8 cellular contexts compared by ENCODE assay signal in the genomic region with DNA sequence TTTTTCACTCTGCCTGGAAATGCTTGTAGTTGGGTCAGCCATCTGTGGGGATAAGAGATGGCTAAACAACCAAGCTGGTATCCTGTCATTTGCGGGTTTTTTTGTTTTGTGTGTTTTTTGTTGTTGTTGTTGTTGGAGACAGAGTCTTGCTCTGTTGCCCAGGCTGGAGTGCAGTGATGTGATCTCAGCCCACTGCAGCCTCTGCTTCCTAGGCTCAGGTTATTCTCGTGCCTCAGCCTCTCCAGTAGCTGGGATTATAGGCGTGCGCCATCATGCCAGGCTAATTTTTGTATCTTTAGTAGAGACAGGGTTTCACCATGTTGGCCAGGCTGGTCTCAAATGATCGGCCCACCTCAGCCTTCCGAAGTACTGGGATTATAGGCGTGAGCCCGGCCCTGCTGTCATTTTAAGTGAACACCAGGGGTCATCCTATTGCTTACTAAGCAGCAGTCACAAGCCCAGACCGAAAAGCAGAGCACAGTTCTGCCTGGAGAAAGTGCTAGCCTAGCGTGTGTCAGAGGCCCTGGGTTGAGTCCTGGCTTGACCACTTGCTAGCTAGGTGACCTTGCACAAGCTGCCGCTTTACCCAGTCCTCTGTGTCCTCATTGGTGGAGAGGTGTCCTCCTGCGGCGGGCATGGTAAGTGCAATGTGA. TPM values are rescaled to one million over a fixed set of nuclear protein-coding genes. Genes with fewer than 3 reads are reported as not detected.
A peak's percentile ranks its signal among the peaks of the same experiment; 100 is the strongest.
DNase-seq lines count a peak whose midpoint lies in the region; ATAC-seq, FAIRE-seq and TF ChIP-seq lines count a peak whose summit lies in the region.

No MANE protein-coding gene starts in this region.

- WGBS in A549 (ENCODE audit: missing lambda C conversion rate): 78% methylated on average over 12 of the region's 13 CpGs

- H3K4me3 ChIP-seq in A549: no peak overlapping the region

- TF ChIP-seq CTCF in A549 (IDR thresholded peaks at IDR 0.05): peak; percentile 41; the same call in 2 of the 3 replicates

- peak; percentile 42 to 48 for ATAC-seq in A549
- ATAC-seq in memory B cell (ENCODE audit: low read depth): no peak

- TF ChIP-seq POLR2A in A549 (IDR thresholded peaks at IDR 0.05; ENCODE audit: low read length): no peak

- H3K4me1 Mint-ChIP-seq in memory B cell: peaks cover 45% of the 10 kb centered on the region

- peaks cover 19% of the 10 kb centered on the region for H3K36me3 Mint-ChIP-seq in memory B cell

- peak overlapping the region; percentile 47 for H3K27ac Mint-ChIP-seq in memory B cell

- no peak overlapping the region; the same call in 2 of the 3 replicates for H3K4me2 ChIP-seq in A549

- CTCF ChIA-PET in A549 (lab: Yijun Ruan, JAX): interaction anchor here (0.7 to 3.3 kb wide), 13 partner anchors 9 to 102 kb away, joined by 3 to 16 read pairs (median 4); partner anchors contain the start of gene EVPLL

- DNase-seq in A549 (ENCODE audit: low read depth in 1 of 2, low spot score in 1 of 2): peak; percentile 37 to 63
- peak; percentile 67 for DNase-seq in ELR (ENCODE audit: low read depth)
- peak; percentile 83 for DNase-seq in NCI-H82 (lab: John Stamatoyannopoulos, UW)
- peak; percentile 73 for DNase-seq in cerebellar cortex (ENCODE audit: low spot score)
- DNase-seq in memory B cell (ENCODE audit: low spot score in 2 of 2): no peak
- DNase-seq in NCI-H774 (lab: John Stamatoyannopoulos, UW): no peak
- no peak for DNase-seq in KG1 (lab: John Stamatoyannopoulos, UW)
- no peak for DNase-seq in activated CD8-positive, alpha-beta memory T cell treated with anti-CD3 and anti-CD28 coated beads for 24 hours

- H3K4me1 ChIP-seq in A549: peaks cover 28% of the 10 kb centered on the region; the same call in 2 of the 3 replicates

- no peak overlapping the region for H3K27ac ChIP-seq in A549

- peak; percentile 67 for FAIRE-seq in A549 (lab: Jason Lieb, UNC)

- H3K4me3 Mint-ChIP-seq in memory B cell: no peak overlapping the region

- TF ChIP-seq RAD21 in A549 (conservative IDR thresholded peaks at IDR 0.05 in 1 of 2, IDR thresholded peaks at IDR 0.05 in 1 of 2): peak; percentile 63 to 66

- no peaks in the 10 kb centered on the region for H3K9me3 ChIP-seq in A549

- no peak for TF ChIP-seq EP300 in A549 (IDR thresholded peaks at IDR 0.05)

- POLR2A ChIA-PET in A549 (lab: Yijun Ruan, JAX): interaction anchor here (0.6 kb wide), 1 partner anchor 10 kb away, joined by 7 read pairs; no protein-coding TSS in a partner anchor

- H3K27me3 Mint-ChIP-seq in memory B cell: no peaks in the 10 kb centered on the region

- peaks cover 2% of the 10 kb centered on the region for H3K9me3 Mint-ChIP-seq in memory B cell

TF ChIP-seq in A549, 52 proteins besides CTCF, POLR2A, EP300 and RAD21:
- TF ChIP-seq RFX5 (IDR thresholded peaks at IDR 0.05) (no peak), MAFK (IDR thresholded peaks at IDR 0.05; ENCODE audit: partially characterized antibody) (peak; percentile 17), TFCP2L1 (CRISPR knock-in tag; IDR thresholded peaks at IDR 0.05) (no peak), SREBF2 (IDR thresholded peaks at IDR 0.05) (no peak), NR3C1 (IDR thresholded peaks at IDR 0.05) (no peak), PHF8 (IDR thresholded peaks at IDR 0.05; ENCODE audit: borderline replicate concordance, low read depth) (no peak), SMC3 (IDR thresholded peaks at IDR 0.05) (peak; percentile 53; the same call in 2 of the 3 replicates)

RNA-seq across cellular contexts. Expression of gene SMCR8, which starts 4.6 kb away (rescaled TPM):
- polyA plus RNA-seq in A549 (2011; rRNA removed): 12.3 and 15.0 TPM in 2 replicates
- 6.5 and 8.8 TPM in 2 replicates for polyA plus RNA-seq in A549 (2012; cell fraction: cytosol; rRNA removed)
- 11.3 and 11.6 TPM in 2 replicates for polyA plus RNA-seq in A549 (2012; cell fraction: nucleus; rRNA removed)
- 14.3 to 15.8 TPM (median 15.1 TPM) in 3 replicates for polyA plus RNA-seq in A549 (2017; fragmentation: RNase III; extraction: RNeasy Plus Mini Kit Qiagen cat#74134 plus additional on column Dnase treatment)
- 20.8 TPM in 2 replicates for polyA minus RNA-seq in A549 (2011; rRNA and poly(A)+ RNA removed)

RNA-seq across cellular contexts. Expression of gene TOP3A, which starts 4.9 kb away (rescaled TPM):
- polyA plus RNA-seq in A549 (2011; rRNA removed): 29.0 TPM in 2 replicates
- 16.5 and 19.9 TPM in 2 replicates for polyA plus RNA-seq in A549 (2012; cell fraction: cytosol; rRNA removed)
- 29.8 and 48.3 TPM in 2 replicates for polyA plus RNA-seq in A549 (2012; cell fraction: nucleus; rRNA removed)
- 28.2 to 30.7 TPM (median 29.3 TPM) in 3 replicates for polyA plus RNA-seq in A549 (2017; fragmentation: RNase III; extraction: RNeasy Plus Mini Kit Qiagen cat#74134 plus additional on column Dnase treatment)
- 51.7 and 53.1 TPM in 2 replicates for polyA minus RNA-seq in A549 (2011; rRNA and poly(A)+ RNA removed)

RNA-seq across cellular contexts. Expression of gene SHMT1, which starts 43.6 kb away (rescaled TPM):
- polyA plus RNA-seq in A549 (2011; rRNA removed): 38.7 and 43.2 TPM in 2 replicates
- polyA plus RNA-seq in A549 (2012; cell fraction: cytosol; rRNA removed): 56.9 and 67.4 TPM in 2 replicates
- 71.9 and 91.1 TPM in 2 replicates for polyA plus RNA-seq in A549 (2012; cell fraction: nucleus; rRNA removed)
- polyA plus RNA-seq in A549 (2017; fragmentation: RNase III; extraction: RNeasy Plus Mini Kit Qiagen cat#74134 plus additional on column Dnase treatment): 58.3 to 66.1 TPM (median 62.1 TPM) in 3 replicates
- polyA minus RNA-seq in A549 (2011; rRNA and poly(A)+ RNA removed): 39.3 and 48.6 TPM in 2 replicates

RNA-seq across cellular contexts. Expression of gene EVPLL, which starts 57.8 kb away (rescaled TPM):
- polyA plus RNA-seq in A549 (2011; rRNA removed) (not detected in 2 replicates), A549 (2017; fragmentation: RNase III; extraction: RNeasy Plus Mini Kit Qiagen cat#74134 plus additional on column Dnase treatment) (0.05 to 0.07 TPM in 2 of 3 replicates, not detected in the other)
- polyA plus RNA-seq in A549 (2012; cell fraction: cytosol; rRNA removed): 0.01 TPM in 1 of 2 replicates, not detected in the other
- polyA plus RNA-seq in A549 (2012; cell fraction: nucleus; rRNA removed): 0.27 and 0.30 TPM in 2 replicates
- not detected in 2 replicates for polyA minus RNA-seq in A549 (2011; rRNA and poly(A)+ RNA removed)

RNA-seq across cellular contexts. Expression of gene MIEF2, which starts 59.3 kb away (rescaled TPM):
- polyA plus RNA-seq in A549 (2011; rRNA removed): 3.7 and 4.3 TPM in 2 replicates
- polyA plus RNA-seq in A549 (2012; cell fraction: cytosol; rRNA removed): 9.8 and 11.4 TPM in 2 replicates
- 49.8 and 52.9 TPM in 2 replicates for polyA plus RNA-seq in A549 (2012; cell fraction: nucleus; rRNA removed)
- 6.0 to 8.5 TPM (median 7.0 TPM) in 3 replicates for polyA plus RNA-seq in A549 (2017; fragmentation: RNase III; extraction: RNeasy Plus Mini Kit Qiagen cat#74134 plus additional on column Dnase treatment)
- 5.7 and 6.7 TPM in 2 replicates for polyA minus RNA-seq in A549 (2011; rRNA and poly(A)+ RNA removed)

Comparison
In these comparisons a context has a peak if more than half of its experiments do, and no peak if none do; other contexts are left out.
1. DNase-seq: peak in A549 (2 of 2), ELR (single experiment), NCI-H82 (single experiment) and cerebellar cortex (single experiment); none in memory B cell (0 of 2), NCI-H774 (single experiment), KG1 (single experiment) and activated CD8-positive, alpha-beta memory T cell treated with anti-CD3 and anti-CD28 coated beads for 24 hours (single experiment).